In genomic region chr12:51848843-51849735, GRCh38 we compare ENCODE assay signal across 13 cellular contexts. TPM values are rescaled to one million over a fixed set of nuclear protein-coding genes. Genes with fewer than 3 reads are reported as not detected.
DNase-seq lines count a peak whose midpoint lies in the region; ATAC-seq, FAIRE-seq and TF ChIP-seq lines count a peak whose summit lies in the region.
"Had no signal": no experiment of that assay in that cellular context is flagged by ENCODE, and none has a peak within 500 bp of the region (broad histone marks: within the 10 kb centered on the region; RNA-seq: fewer than 3 reads in every experiment).

No MANE protein-coding gene starts in this region.

- intact Hi-C loops in left lung (cut with DNase I) (no loop called here), spleen (cut with DNase I; ENCODE audit: low total_unique reads) (no loop called here), mammary epithelial cell (cut with micrococcal nuclease) (no loop called here)

- H3K36me3 ChIP-seq in HEK293 (ENCODE audit: control insufficient read depth in 2 of 2, insufficient read depth in 1 of 2, low read length in 2 of 2) (no peaks in the 10 kb centered on the region), left lung (no peaks in the 10 kb centered on the region), spleen (no peaks in the 10 kb centered on the region), mammary epithelial cell (ENCODE audit: insufficient read depth, low read length) (no peaks in the 10 kb centered on the region)
- H3K36me3 ChIP-seq: MG63 had no signal

- H3K27me3 ChIP-seq in left lung (peaks cover 43 to 68% of the 10 kb centered on the region in 2 donors), spleen (replicated peaks in 1 of 7) (peaks cover 0 to 72% (median 31%) of the 10 kb centered on the region in 7 donors), mammary epithelial cell (ENCODE audit: insufficient read depth, low read length) (peaks cover 36% of the 10 kb centered on the region)

- peaks cover 0 to 2% (median 0%) of the 10 kb centered on the region in 5 experiments for H3K9me3 Mint-ChIP-seq in brain

- no peak for DNase-seq in left lung
- no peak for DNase-seq in spleen
- DNase-seq in D721Med (ENCODE audit: insufficient read length, low spot score), result no peak
- DNase-seq in NCI-H2029 treated with DMSO at 0.1 percent for 48 hours (lab: John Stamatoyannopoulos, UW), result no peak
- DNase-seq in mammary epithelial cell, result no peak
- DNase-seq in foreskin fibroblast, result no peak
- DNase-seq: activated CD8-positive, alpha-beta memory T cell treated with anti-CD3 and anti-CD28 coated beads, Interleukin-2, amount 10 ng/mL, durations not matched to agents 7 days and 5 days; MG63; naive B cell; NCI-H774; T-helper 2 cell had no signal

- TF ChIP-seq CTCF in HEK293 (tag by site-specific recombination; IDR thresholded peaks at IDR 0.05), result no peak
- TF ChIP-seq CTCF in brain (conservative IDR thresholded peaks at IDR 0.05), result peak in 1 of 2 experiments; percentile 35
- no peak for TF ChIP-seq CTCF in left lung (IDR thresholded peaks at IDR 0.05)
- peak in 2 of 11 experiments; percentile 12 to 23 for TF ChIP-seq CTCF in spleen (IDR thresholded peaks at IDR 0.05 in 8 of 11, conservative IDR thresholded peaks at IDR 0.05 in 3 of 11)
- TF ChIP-seq CTCF in D721Med (IDR thresholded peaks at IDR 0.05; ENCODE audit: insufficient read depth, missing control alignments), result no peak
- TF ChIP-seq CTCF in mammary epithelial cell (conservative IDR thresholded peaks at IDR 0.05 in 1 of 2, IDR thresholded peaks at IDR 0.05 in 1 of 2; ENCODE audit: extremely low read depth in 1 of 2, insufficient read depth in 1 of 2, low read depth in 1 of 2, low read length in 2 of 2), result no peak
- TF ChIP-seq CTCF in foreskin fibroblast (IDR thresholded peaks at IDR 0.05; ENCODE audit: low read depth, low read length), result no peak

- H3K27me3 Mint-ChIP-seq in brain, result peaks cover 27% of the 10 kb centered on the region

- H3K27ac ChIP-seq in HEK293 (ENCODE audit: extremely low read depth, low read depth, low read length) (no peak overlapping the region), left lung (peak overlapping the region; percentile 26 to 70), spleen (peak overlapping the region; percentile 53 to 83 (median 74)), mammary epithelial cell (ENCODE audit: insufficient read depth, low read depth, low read length) (no peak overlapping the region)

- peak; percentile 6 for ATAC-seq in left lung
- ATAC-seq: activated CD8-positive, alpha-beta memory T cell treated with anti-CD3 and anti-CD28 coated beads, Interleukin-2, amount 10 ng/mL, durations not matched to agents 7 days and 5 days had no signal

- 37 to 72% (median 62%) methylated on average over 30 to 53 of the region's 57 CpGs for WGBS in spleen, 5 donors
- 62% methylated on average over 7 of the region's 57 CpGs for WGBS in mammary epithelial cell (ENCODE audit: low coverage, missing lambda C conversion rate)

- H3K4me1 Mint-ChIP-seq in brain, result peaks cover 26% of the 10 kb centered on the region

- H4K20me1 ChIP-seq in mammary epithelial cell (ENCODE audit: insufficient read depth, low read length), result no peaks in the 10 kb centered on the region

- peak overlapping the region in 4 of 5 experiments; percentile 47 to 70 (median 63) for H3K4me3 Mint-ChIP-seq in brain
- H3K4me3 Mint-ChIP-seq: activated CD8-positive, alpha-beta memory T cell treated with anti-CD3 and anti-CD28 coated beads, Interleukin-2, amount 10 ng/mL, durations not matched to agents 7 days and 5 days had no signal

- H3K9ac ChIP-seq in mammary epithelial cell (ENCODE audit: insufficient read depth, low read length), result no peak overlapping the region

- POLR2A ChIA-PET in HEK293 (lab: Yijun Ruan, JAX), result no interaction called here

- dilution Hi-C loops in mammary epithelial cell (cut with HindIII; ENCODE audit: low sequenced_read_pairs), result no loop called here

- no peaks in the 10 kb centered on the region for H3K36me3 Mint-ChIP-seq in brain
- H3K36me3 Mint-ChIP-seq: activated CD8-positive, alpha-beta memory T cell treated with anti-CD3 and anti-CD28 coated beads, Interleukin-2, amount 10 ng/mL, durations not matched to agents 7 days and 5 days; naive B cell had no signal

- H3K9me3 ChIP-seq in HEK293 (ENCODE audit: control insufficient read depth, insufficient read depth, low read depth, low read length), result no peaks in the 10 kb centered on the region
- no peaks in the 10 kb centered on the region for H3K9me3 ChIP-seq in left lung
- H3K9me3 ChIP-seq in spleen, result no peaks in the 10 kb centered on the region
- no peaks in the 10 kb centered on the region for H3K9me3 ChIP-seq in mammary epithelial cell (replicated peaks; ENCODE audit: insufficient read depth, low read length)
- H3K9me3 ChIP-seq: MG63 had no signal

- FAIRE-seq in D721Med (lab: Jason Lieb, UNC), result no peak

- H3K4me3 ChIP-seq in HEK293 (ENCODE audit: low read depth, low read length) (no peak overlapping the region), left lung (peak overlapping the region in 1 of 2 donors; percentile 46), spleen (peak overlapping the region in 4 of 8 donors; percentile 47 to 74 (median 56)), mammary epithelial cell (replicated peaks in 1 of 3; ENCODE audit: insufficient read depth in 1 of 3, low read depth in 2 of 3, low read length in 3 of 3) (no peak overlapping the region), foreskin fibroblast (ENCODE audit: low read depth in 1 of 2, low read length in 2 of 2) (no peak overlapping the region)

- in situ Hi-C loops in mammary epithelial cell (cut with MboI; ENCODE audit: low sequenced_read_pairs in 2 of 2), result no loop called here

- BruUV-seq in mammary epithelial cell (replicated peaks; lab: Mats Ljungman, UMichigan), result no TSS peak

- H3K27ac Mint-ChIP-seq in brain, result peak overlapping the region in 1 of 5 experiments; percentile 38
- H3K27ac Mint-ChIP-seq: activated CD8-positive, alpha-beta memory T cell treated with anti-CD3 and anti-CD28 coated beads, Interleukin-2, amount 10 ng/mL, durations not matched to agents 7 days and 5 days; naive B cell had no signal

- no peaks in the 10 kb centered on the region for H3K79me2 ChIP-seq in mammary epithelial cell (ENCODE audit: insufficient read depth, low read length)

- TF ChIP-seq POLR2A in spleen (IDR thresholded peaks at IDR 0.05), result no peak

- H3K4me1 ChIP-seq in HEK293 (ENCODE audit: control insufficient read depth, insufficient read depth, low read length), result peaks cover 3% of the 10 kb centered on the region; the same call in 1 of the 2 replicates
- H3K4me1 ChIP-seq in left lung, result peaks cover 7 to 43% of the 10 kb centered on the region in 2 donors
- peaks cover 18 to 62% (median 40%) of the 10 kb centered on the region in 6 donors for H3K4me1 ChIP-seq in spleen
- peaks cover 5% of the 10 kb centered on the region for H3K4me1 ChIP-seq in mammary epithelial cell (ENCODE audit: insufficient read depth, low read length)

- no peak overlapping the region for H3K4me2 ChIP-seq in mammary epithelial cell (ENCODE audit: insufficient read depth, low read depth, low read length)

- no peak overlapping the region for H2AFZ ChIP-seq in mammary epithelial cell (ENCODE audit: low read depth, low read length)

- CTCF ChIA-PET in HEK293 (lab: Yijun Ruan, JAX) (interaction anchor here (2.2 kb wide), 1 partner anchor 26 kb away, joined by 6 read pairs; no protein-coding TSS in a partner anchor), mammary epithelial cell (lab: Charles Lee; ENCODE audit: low non-redundant PET) (no interaction called here)

TF ChIP-seq in HEK293, 187 proteins besides CTCF, POLR2A, EP300 and RAD21 (continues in another document):
- TF ChIP-seq PRDM4 (tag by site-specific recombination; IDR thresholded peaks at IDR 0.05), result no peak
- no peak for TF ChIP-seq ZNF791 (tag by site-specific recombination; IDR thresholded peaks at IDR 0.05)
- TF ChIP-seq ZNF837 (tag by site-specific recombination; IDR thresholded peaks at IDR 0.05), result no peak
- TF ChIP-seq ZNF248 (tag by site-specific recombination; IDR thresholded peaks at IDR 0.05), result no peak
- TF ChIP-seq ZNF423 (tag by site-specific recombination; IDR thresholded peaks at IDR 0.05), result no peak
- no peak for TF ChIP-seq ZNF76 (tag by site-specific recombination; IDR thresholded peaks at IDR 0.05; ENCODE audit: borderline replicate concordance, low read depth)
- no peak for TF ChIP-seq ZNF785 (tag by site-specific recombination; IDR thresholded peaks at IDR 0.05)

RNA-seq across cellular contexts. Expression of gene FIGNL2, which starts 0.6 kb away (rescaled TPM):
- polyA plus RNA-seq in brain (ENCODE audit: insufficient read depth, low read depth, low replicate concordance), result 0.46 TPM
- 1 to 10 TPM in 1 of 2 donors, under 1 TPM in 1; 0.58 to 1.0 TPM for total RNA-seq in left lung
- 1 to 10 TPM in 6 of 7 donors, under 1 TPM in 1; 0.83 to 3.0 (median 1.6) TPM for total RNA-seq in spleen
- polyA plus RNA-seq in spleen, result under 1 TPM; 0.20 to 0.51 (median 0.20) TPM
- total RNA-seq in mammary epithelial cell, result under 1 TPM in 1 of 2 donors, not detected in 1; 0.50 TPM
- polyA plus RNA-seq in mammary epithelial cell, result not detected
- polyA minus RNA-seq in mammary epithelial cell, result not detected

RNA-seq across cellular contexts. Expression of gene ANKRD33, which starts 38.8 kb away (rescaled TPM):
- polyA plus RNA-seq in brain (ENCODE audit: insufficient read depth, low read depth, low replicate concordance) (not detected), spleen (not detected), mammary epithelial cell (not detected)
- total RNA-seq in left lung (not detected), spleen (not detected), mammary epithelial cell (not detected)
- polyA minus RNA-seq in mammary epithelial cell, result not detected
- total RNA-seq: activated CD8-positive, alpha-beta memory T cell treated with anti-CD3 and anti-CD28 coated beads, Interleukin-2, amount 10 ng/mL, durations not matched to agents 7 days and 5 days had no signal

RNA-seq across cellular contexts. Expression of gene ACVRL1, which starts 58.2 kb away (rescaled TPM):
- polyA plus RNA-seq in brain (ENCODE audit: insufficient read depth, low read depth, low replicate concordance), result 9.8 TPM
- total RNA-seq in left lung, result 100 to 1,000 TPM; 115 to 173 TPM
- 100 to 1,000 TPM in 2 of 7 donors, 10 to 100 TPM in 5; 58.6 to 109 (median 92.3) TPM for total RNA-seq in spleen
- 10 to 100 TPM; 12.5 to 21.0 (median 13.5) TPM for polyA plus RNA-seq in spleen
- total RNA-seq in mammary epithelial cell, result under 1 TPM in 1 of 2 donors, not detected in 1; 0.33 TPM
- not detected for polyA plus RNA-seq in mammary epithelial cell
- not detected for polyA minus RNA-seq in mammary epithelial cell
- total RNA-seq: activated CD8-positive, alpha-beta memory T cell treated with anti-CD3 and anti-CD28 coated beads, Interleukin-2, amount 10 ng/mL, durations not matched to agents 7 days and 5 days had no signal

Comparison
In these comparisons a context has a peak if more than half of its experiments do, and no peak if none do; other contexts are left out.
1. H3K27ac ChIP-seq: peak in left lung (2 of 2) and spleen (8 of 8); none in HEK293 (single experiment) and mammary epithelial cell (single experiment).
2. RNA of gene ACVRL1, which starts 58.2 kb away (total RNA-seq): 115 to 173 TPM in left lung and 58.6 to 109 TPM in spleen; 0.33 TPM in mammary epithelial cell; every median in the first group is over 10 times any median in the second.